26 cellular contexts compared by ENCODE assay signal in the genomic region with DNA sequence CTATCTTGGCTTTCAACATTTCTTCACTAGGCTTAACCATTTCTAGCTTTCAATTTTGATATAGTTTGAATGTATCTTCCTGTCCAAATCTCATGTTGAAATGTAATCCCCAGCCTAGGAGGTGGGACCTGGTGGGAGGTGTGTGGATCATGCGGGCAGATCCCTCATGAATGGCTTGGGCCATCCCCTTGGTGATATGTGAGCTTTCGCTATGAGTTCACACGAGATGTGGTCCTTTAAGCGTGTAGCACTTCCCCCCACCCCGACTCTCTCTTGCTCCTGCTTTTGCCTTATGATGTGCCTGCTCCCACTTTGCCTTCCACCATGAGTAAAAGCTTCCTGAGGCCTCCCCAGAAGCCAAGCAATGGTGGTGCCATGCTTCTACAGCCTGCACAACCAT. TPM values are rescaled to one million over a fixed set of nuclear protein-coding genes. Genes with fewer than 3 reads are reported as not detected.
DNase-seq lines count a peak whose midpoint lies in the region; ATAC-seq, FAIRE-seq and TF ChIP-seq lines count a peak whose summit lies in the region.
"Had no signal": no experiment of that assay in that cellular context is flagged by ENCODE, and none has a peak within 500 bp of the region (broad histone marks: within the 10 kb centered on the region; RNA-seq: fewer than 3 reads in every experiment).

No MANE protein-coding gene starts in this region.

- no peaks in the 10 kb centered on the region for H3K4me1 ChIP-seq in GM23248 (ENCODE audit: insufficient read depth)
- H3K4me1 ChIP-seq: BLaER1, pancreas, tibial artery had no signal

- 62 to 70% methylated on average over 5 of the region's 5 CpGs for WGBS in GM23248 (ENCODE audit: low coverage in 1 of 2, low lambda C conversion rate in 2 of 2, missing lambda C conversion rate in 2 of 2), 2 experiments

- H3K27me3 ChIP-seq in brain microvascular endothelial cell (replicated peaks), result no peaks in the 10 kb centered on the region
- H3K27me3 ChIP-seq in GM23248 (replicated peaks; ENCODE audit: insufficient read depth), result no peaks in the 10 kb centered on the region
- H3K27me3 ChIP-seq: BLaER1, hepatocyte, pancreas, tibial artery had no signal

- no peaks in the 10 kb centered on the region for H3K9me2 ChIP-seq in GM23248 (ENCODE audit: insufficient read depth)

- CTCF ChIA-PET in Calu3 (lab: Charles Lee), result no interaction called here

- no peaks in the 10 kb centered on the region for H3K4me1 Mint-ChIP-seq in Calu3 (ENCODE audit: low read depth, unreplicated experiment)
- H3K4me1 Mint-ChIP-seq: activated CD4-positive, alpha-beta T cell treated with anti-CD3 and anti-CD28 coated beads, Interleukin-2, amount 10 ng/mL, durations not matched to agents 24 days and 14 days had no signal

- H3K27ac ChIP-seq in brain microvascular endothelial cell, result no peak overlapping the region
- no peak overlapping the region for H3K27ac ChIP-seq in GM23248
- H3K27ac ChIP-seq: BLaER1, hepatocyte, KMS-11, pancreas, RWPE1, tibial artery had no signal

- H3K27me3 Mint-ChIP-seq in Calu3 (ENCODE audit: unreplicated experiment), result no peaks in the 10 kb centered on the region
- H3K27me3 Mint-ChIP-seq: stimulated activated naive B cell treated with anti-CD40 and anti-IgM and Interleukin-4, amounts not matched to agents 10 μg/mL and 1 μg/mL and 100 μg/mL, for 72 hours had no signal

- no peaks in the 10 kb centered on the region for H3K36me3 ChIP-seq in brain microvascular endothelial cell (replicated peaks)
- no peaks in the 10 kb centered on the region for H3K36me3 ChIP-seq in GM23248 (ENCODE audit: low read depth)
- H3K36me3 ChIP-seq: BLaER1, pancreas, tibial artery had no signal

- peak; percentile 48 for FAIRE-seq in GM12892 (lab: Jason Lieb, UNC)
- FAIRE-seq: A204.1, G401.6, islet of Langerhans, pancreas had no signal

- H3K79me2 ChIP-seq in GM23248 (ENCODE audit: insufficient read depth), result no peaks in the 10 kb centered on the region
- H3K79me2 ChIP-seq: hepatocyte had no signal

- no peak overlapping the region for H3K4me3 Mint-ChIP-seq in Calu3 (ENCODE audit: low read depth, unreplicated experiment)
- H3K4me3 Mint-ChIP-seq: activated CD4-positive, alpha-beta T cell treated with anti-CD3 and anti-CD28 coated beads, Interleukin-2, amount 10 ng/mL, durations not matched to agents 24 days and 14 days; effector memory CD8-positive, alpha-beta T cell; stimulated activated naive B cell treated with anti-CD40 and anti-IgM and Interleukin-4, amounts not matched to agents 10 μg/mL and 1 μg/mL and 100 μg/mL, for 72 hours had no signal

- no TSS peak for BruUV-seq in Calu3 (replicated peaks; lab: Mats Ljungman, UMichigan)

- in situ Hi-C loops in brain microvascular endothelial cell (cut with HindIII; ENCODE audit: low pct_ligation_motif_present, low sequenced_read_pairs), result no loop called here
- in situ Hi-C loops in GM23248 (cut with MboI), result no loop called here

- H3K9me3 ChIP-seq in GM23248 (ENCODE audit: low read depth), result peaks cover 3% of the 10 kb centered on the region
- H3K9me3 ChIP-seq: pancreas had no signal

- ATAC-seq in GM21360 (IDR thresholded peaks at IDR 0.05; ENCODE audit: unreplicated experiment) (peak; percentile 64), HG02759 (IDR thresholded peaks at IDR 0.05; ENCODE audit: unreplicated experiment) (peak; percentile 86), HG03442 (IDR thresholded peaks at IDR 0.05; ENCODE audit: unreplicated experiment) (peak; percentile 70)
- ATAC-seq: effector memory CD8-positive, alpha-beta T cell; pancreas; sciatic nerve had no signal

- TF ChIP-seq CTCF in Calu3 (IDR thresholded peaks at IDR 0.05; ENCODE audit: unreplicated experiment), result no peak
- TF ChIP-seq CTCF in brain microvascular endothelial cell (IDR thresholded peaks at IDR 0.05; ENCODE audit: low read depth, low read length, missing control alignments), result no peak

- no peaks in the 10 kb centered on the region for H3F3A ChIP-seq in GM23248 (ENCODE audit: insufficient read depth)

- H3K36me3 Mint-ChIP-seq in Calu3 (ENCODE audit: insufficient read depth, unreplicated experiment), result no peaks in the 10 kb centered on the region

- no peak overlapping the region for H3K27ac Mint-ChIP-seq in Calu3 (ENCODE audit: unreplicated experiment)
- H3K27ac Mint-ChIP-seq: activated CD4-positive, alpha-beta T cell treated with anti-CD3 and anti-CD28 coated beads, Interleukin-2, amount 10 ng/mL, durations not matched to agents 24 days and 14 days; effector memory CD8-positive, alpha-beta T cell; stimulated activated naive B cell treated with anti-CD40 and anti-IgM and Interleukin-4, amounts not matched to agents 10 μg/mL and 1 μg/mL and 100 μg/mL, for 72 hours had no signal

- TF ChIP-seq POLR2A in GM12892 (IDR thresholded peaks at IDR 0.05; ENCODE audit: low read depth, low read length), result no peak

- H3K4me3 ChIP-seq in brain microvascular endothelial cell (ENCODE audit: low read depth, low read length) (no peak overlapping the region), GM23248 (no peak overlapping the region)
- H3K4me3 ChIP-seq: BLaER1, hepatocyte, lung, pancreas, tibial artery had no signal

- no peak overlapping the region for H3K4me2 ChIP-seq in GM23248 (ENCODE audit: unreplicated experiment)
- H3K4me2 ChIP-seq: BLaER1, hepatocyte, KMS-11 had no signal

- H3K9ac ChIP-seq in GM23248, result no peak overlapping the region
- H3K9ac ChIP-seq: BLaER1, KMS-11 had no signal

- intact Hi-C loops in Calu3 (cut with micrococcal nuclease; ENCODE audit: unreplicated experiment), result no loop called here

- peaks cover 5% of the 10 kb centered on the region for H3K9me3 Mint-ChIP-seq in Calu3 (ENCODE audit: low read depth, unreplicated experiment)

- no peaks in the 10 kb centered on the region for H4K20me1 ChIP-seq in GM23248 (ENCODE audit: insufficient read depth)
- H4K20me1 ChIP-seq: BLaER1 had no signal

- no peak for DNase-seq in GM12892 (ENCODE audit: insufficient read length)
- DNase-seq in Calu3, result no peak
- DNase-seq in activated effector memory CD4-positive, alpha-beta T cell treated with Interleukin-2 at 50 U/mL for 16 hours, result no peak
- DNase-seq in brain microvascular endothelial cell, result no peak
- no peak for DNase-seq in GM23248
- DNase-seq: activated CD4-positive, alpha-beta T cell treated with anti-CD3 and anti-CD28 coated beads, Interleukin-2, amount 10 ng/mL, durations not matched to agents 24 days and 14 days; activated CD8-positive, alpha-beta memory T cell treated with anti-CD3 and anti-CD28 coated beads, Interleukin-2, amount 50 U/mL, for 48 hours; anterior cingulate cortex; DMS 273 treated with DMSO at 0.1 percent for 48 hours; effector memory CD8-positive, alpha-beta T cell; NCI-H2029; pancreas; stimulated activated naive B cell treated with anti-CD40 and anti-IgM and Interleukin-4, amounts not matched to agents 10 μg/mL and 1 μg/mL and 100 μg/mL, for 72 hours; tibial artery had no signal

- no peak overlapping the region for H2AFZ ChIP-seq in GM23248
- H2AFZ ChIP-seq: hepatocyte had no signal

RNA-seq across cellular contexts. Expression of a gene that starts 40.6 kb away (rescaled TPM):
- polyA plus RNA-seq in GM12892 (2012; ENCODE audit: missing spikeins), result 41.7 TPM
- 60.2 and 63.6 TPM in 2 replicates for total RNA-seq in Calu3 (2022)
- total RNA-seq in GM23248 (2014; rRNA removed; shearing (Covaris generic)), result 85.7 and 86.5 TPM in 2 replicates
- 124 and 135 TPM in 2 replicates for polyA plus RNA-seq in GM23248 (2016; fragmentation: Nextera tagmentation; extraction: Ambion mirVana)

RNA-seq across cellular contexts. Expression of a gene that starts 46.4 kb away (rescaled TPM):
- 1.1 TPM for polyA plus RNA-seq in GM12892 (2012; ENCODE audit: missing spikeins)
- total RNA-seq in Calu3 (2022), result 78.0 and 108 TPM in 2 replicates
- total RNA-seq in GM23248 (2014; rRNA removed; shearing (Covaris generic)), result 41.3 and 45.8 TPM in 2 replicates
- 108 and 113 TPM in 2 replicates for polyA plus RNA-seq in GM23248 (2016; fragmentation: Nextera tagmentation; extraction: Ambion mirVana)
